In the genomic region with DNA sequence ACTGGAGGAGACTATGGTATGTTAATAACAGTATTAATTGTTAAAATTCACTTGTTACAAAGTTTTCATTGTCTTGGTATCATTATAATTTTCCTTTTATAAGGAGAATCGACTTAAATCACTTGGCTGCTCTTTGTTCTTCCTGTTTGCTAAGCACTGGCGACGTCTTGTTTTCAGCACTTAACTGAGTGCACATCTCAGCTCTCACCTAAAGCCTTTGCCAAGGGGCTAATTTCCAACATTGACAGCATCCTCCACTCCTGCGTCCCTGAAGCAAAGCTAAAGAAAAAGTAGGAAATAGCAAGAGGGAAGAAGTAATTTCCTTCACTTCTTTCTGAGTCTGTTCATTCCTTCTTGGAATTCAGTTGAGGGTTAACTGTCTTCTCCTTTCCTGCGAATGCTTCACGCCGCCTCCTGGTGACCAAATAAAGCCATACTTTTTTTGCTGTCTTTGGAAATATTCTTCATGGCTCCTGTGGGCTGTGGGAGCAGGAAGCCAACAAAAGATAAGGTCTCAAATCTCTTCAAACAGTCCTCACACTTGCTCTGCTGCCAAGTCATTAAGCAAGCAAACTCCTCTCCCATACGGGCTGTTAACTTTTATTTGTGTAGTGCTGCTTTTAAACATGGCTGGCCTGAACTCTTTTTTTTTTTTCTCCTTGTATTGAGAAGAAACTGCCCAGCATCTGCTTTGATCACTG, we compare ENCODE assay signal across 11 cellular contexts.
DNase-seq lines count a peak whose midpoint lies in the region; ATAC-seq, FAIRE-seq and TF ChIP-seq lines count a peak whose summit lies in the region.
"Had no signal": no experiment of that assay in that cellular context is flagged by ENCODE, and none has a peak within 500 bp of the region (broad histone marks: within the 10 kb centered on the region; RNA-seq: fewer than 3 reads in every experiment).

No MANE protein-coding gene starts in this region.

- intact Hi-C loops in heart right ventricle (cut with DNase I): loop anchor here in 2 of 10 donors (2.0 to 10.0 kb wide), 2 partner anchors 562 to 568 kb away; no protein-coding TSS in a partner anchor
- intact Hi-C loops in pancreas (cut with DNase I): loop anchor here in 1 of 3 donors (10.0 kb wide), 1 partner anchor 568 kb away; no protein-coding TSS in a partner anchor

- H3K9me3 ChIP-seq in Peyer's patch: no peaks in the 10 kb centered on the region
- peaks cover 0 to 9% (median 2%) of the 10 kb centered on the region in 11 donors for H3K9me3 ChIP-seq in heart right ventricle
- H3K9me3 ChIP-seq in pancreas: no peaks in the 10 kb centered on the region

- H3K27ac ChIP-seq in Peyer's patch (peak overlapping the region in 3 of 4 donors; percentile 22 to 59 (median 55)), heart right ventricle (peak overlapping the region in 8 of 10 donors; percentile 21 to 67 (median 40)), pancreas (peak overlapping the region in 2 of 4 donors; percentile 13 to 72)

- peak; percentile 44 for DNase-seq in DMS53 treated with DMSO at 0.1 percent for 48 hours (lab: John Stamatoyannopoulos, UW; ENCODE audit: unreplicated experiment)
- peak in 2 of 3 donors; percentile 49 to 54 for DNase-seq in Peyer's patch
- peak in 1 of 2 donors; percentile 68 for DNase-seq in heart right ventricle
- peak in 3 of 6 donors; percentile 18 to 39 (median 32) for DNase-seq in pancreas
- no peak for DNase-seq in GM12891 (ENCODE audit: insufficient read length, low spot score)
- DNase-seq in activated gamma-delta T cell (lab: John Stamatoyannopoulos, UW): no peak
- no peak for DNase-seq in GDM1 (lab: John Stamatoyannopoulos, UW)
- DNase-seq: effector CD4-positive, alpha-beta T cell; NK-92 treated with Interleukin-12 subunit alpha and Interleukin-12 subunit beta, amount 100 ng/mL, for 24 hours had no signal

- FAIRE-seq in pancreas (lab: Jason Lieb, UNC) (no peak), GM12891 (lab: Jason Lieb, UNC) (no peak)
- FAIRE-seq: G401.6 had no signal

- 11% methylated on average over 8 of the region's 8 CpGs for WGBS in heart right ventricle, 2 donors
- 1% methylated on average over 8 of the region's 8 CpGs for WGBS in pancreas, 2 donors

- ATAC-seq in heart right ventricle: peak; percentile 71 to 95 (median 88)
- peak; percentile 76 to 84 (median 80) for ATAC-seq in pancreas
- ATAC-seq in HG03045 (IDR thresholded peaks at IDR 0.05; ENCODE audit: unreplicated experiment): no peak

- TF ChIP-seq POLR2A in Peyer's patch (IDR thresholded peaks at IDR 0.05) (no peak), GM12891 (IDR thresholded peaks at IDR 0.05; ENCODE audit: low read depth, low read length) (no peak)

- H3K4me3 ChIP-seq in Peyer's patch (no peak overlapping the region), heart right ventricle (no peak overlapping the region), pancreas (no peak overlapping the region)

- H3K4me1 ChIP-seq in Peyer's patch: peaks cover 0 to 11% (median 0%) of the 10 kb centered on the region in 4 donors
- peaks cover 0 to 14% (median 7%) of the 10 kb centered on the region in 9 donors for H3K4me1 ChIP-seq in heart right ventricle
- peaks cover 0 to 12% (median 9%) of the 10 kb centered on the region in 3 donors for H3K4me1 ChIP-seq in pancreas

- no peaks in the 10 kb centered on the region for H3K36me3 ChIP-seq in Peyer's patch
- H3K36me3 ChIP-seq in heart right ventricle: no peaks in the 10 kb centered on the region
- no peaks in the 10 kb centered on the region for H3K36me3 ChIP-seq in pancreas

- TF ChIP-seq CTCF in Peyer's patch (IDR thresholded peaks at IDR 0.05) (peak in 4 of 6 experiments; percentile 7 to 65 (median 60)), heart right ventricle (IDR thresholded peaks at IDR 0.05) (peak in 7 of 9 donors; percentile 30 to 59 (median 33)), pancreas (IDR thresholded peaks at IDR 0.05) (peak in 3 of 4 donors; percentile 5 to 24 (median 10))

- H3K27me3 ChIP-seq in Peyer's patch (no peaks in the 10 kb centered on the region), heart right ventricle (peaks cover 0 to 5% (median 0%) of the 10 kb centered on the region in 7 donors), pancreas (no peaks in the 10 kb centered on the region)

TF ChIP-seq in GM12891, 5 proteins besides CTCF, POLR2A, EP300 and RAD21:
- no peak for TF ChIP-seq SPI1 (IDR thresholded peaks at IDR 0.05; ENCODE audit: low read depth, low read length)

Comparison
In these comparisons a context has a peak if more than half of its experiments do, and no peak if none do; other contexts are left out.
1. DNase-seq: peak in DMS53 treated with DMSO at 0.1 percent for 48 hours (single experiment) and Peyer's patch (2 of 3); none in GM12891 (single experiment), activated gamma-delta T cell (single experiment) and GDM1 (single experiment).
2. CTCF ChIP-seq: peak in every context shown above with its lines; median percentile 60 in Peyer's patch; 33 in heart right ventricle; 10 in pancreas.